ENCODE assay signal across 2 cellular contexts in genomic region chr22:28883657-28883916, GRCh38.
A peak's percentile ranks its signal among the peaks of the same experiment; 100 is the strongest.
TF ChIP-seq lines count a peak whose summit lies in the region.

No MANE protein-coding gene starts in this region.

TF ChIP-seq in HEK293, 187 proteins besides CTCF, POLR2A, EP300 and RAD21 (continued from another document):
- no peak for TF ChIP-seq ZSCAN5A (tag by site-specific recombination; IDR thresholded peaks at IDR 0.05)
- no peak for TF ChIP-seq ZFP3 (tag by site-specific recombination; IDR thresholded peaks at IDR 0.05; ENCODE audit: low read depth)
- TF ChIP-seq ZSCAN30 (tag by site-specific recombination; IDR thresholded peaks at IDR 0.05), result 0 out of 2 replicates have a peak, but pooled peaks have one; percentile 12
- no peak for TF ChIP-seq ZNF155 (tag by site-specific recombination; IDR thresholded peaks at IDR 0.05)
- no peak for TF ChIP-seq SP7 (tag by site-specific recombination; IDR thresholded peaks at IDR 0.05)
- 0 out of 2 replicates have a peak, but pooled peaks have one; percentile 20 for TF ChIP-seq ZNF596 (tag by site-specific recombination; IDR thresholded peaks at IDR 0.05)
- no peak for TF ChIP-seq ZNF37A (tag by site-specific recombination; IDR thresholded peaks at IDR 0.05)
- no peak for TF ChIP-seq HIC1 (tag by site-specific recombination; IDR thresholded peaks at IDR 0.05)
- TF ChIP-seq MZF1 (tag by site-specific recombination; IDR thresholded peaks at IDR 0.05; ENCODE audit: borderline replicate concordance), result no peak
- no peak for TF ChIP-seq ZNF624 (tag by site-specific recombination; IDR thresholded peaks at IDR 0.05)
- TF ChIP-seq ZNF335 (tag by site-specific recombination; conservative IDR thresholded peaks at IDR 0.05), result no peak
- no peak for TF ChIP-seq TRIM28 (IDR thresholded peaks at IDR 0.05; ENCODE audit: borderline replicate concordance, low read length)
- TF ChIP-seq ZNF223 (tag by site-specific recombination; IDR thresholded peaks at IDR 0.05), result no peak

TF ChIP-seq in K562, 482 proteins besides CTCF, POLR2A, EP300 and RAD21 (continued from another document):
- TF ChIP-seq ZNF639 (CRISPR knock-in tag; conservative IDR thresholded peaks at IDR 0.05 in 1 of 2, IDR thresholded peaks at IDR 0.05 in 1 of 2) (peak in 1 of 2 experiments; percentile 41; a peak in 1 of 4 replicates), MTA3 (IDR thresholded peaks at IDR 0.05; ENCODE audit: borderline replicate concordance) (no peak), SMARCA5 (IDR thresholded peaks at IDR 0.05) (no peak), E2F1 (CRISPR knock-in tag; IDR thresholded peaks at IDR 0.05) (no peak), RBM39 (optimal IDR thresholded peaks at IDR 0.05; ENCODE audit: low read depth, low read length) (no peak), EHMT2 (IDR thresholded peaks at IDR 0.05) (no peak), ELK3 (CRISPR knock-in tag; IDR thresholded peaks at IDR 0.05) (no peak), RCOR1 (IDR thresholded peaks at IDR 0.05; ENCODE audit: borderline replicate concordance in 1 of 2, low read depth in 2 of 2, low read length in 2 of 2) (no peak), SMAD4 (CRISPR knock-in tag; conservative IDR thresholded peaks at IDR 0.05) (peak; percentile 39; the same call in 1 of the 2 replicates), HMGXB4 (CRISPR knock-in tag; IDR thresholded peaks at IDR 0.05) (no peak), FOXK2 (conservative IDR thresholded peaks at IDR 0.05 in 1 of 2, IDR thresholded peaks at IDR 0.05 in 1 of 2; ENCODE audit: low read depth in 2 of 2) (no peak), RNF219 (CRISPR knock-in tag; IDR thresholded peaks at IDR 0.05) (no peak), NELFE (IDR thresholded peaks at IDR 0.05; ENCODE audit: insufficient read depth, insufficient read length) (no peak), THRA (IDR thresholded peaks at IDR 0.05) (no peak), ARNT (IDR thresholded peaks at IDR 0.05) (no peak)
